Comparison of ENCODE assay signal across 19 cellular contexts in the genomic region with DNA sequence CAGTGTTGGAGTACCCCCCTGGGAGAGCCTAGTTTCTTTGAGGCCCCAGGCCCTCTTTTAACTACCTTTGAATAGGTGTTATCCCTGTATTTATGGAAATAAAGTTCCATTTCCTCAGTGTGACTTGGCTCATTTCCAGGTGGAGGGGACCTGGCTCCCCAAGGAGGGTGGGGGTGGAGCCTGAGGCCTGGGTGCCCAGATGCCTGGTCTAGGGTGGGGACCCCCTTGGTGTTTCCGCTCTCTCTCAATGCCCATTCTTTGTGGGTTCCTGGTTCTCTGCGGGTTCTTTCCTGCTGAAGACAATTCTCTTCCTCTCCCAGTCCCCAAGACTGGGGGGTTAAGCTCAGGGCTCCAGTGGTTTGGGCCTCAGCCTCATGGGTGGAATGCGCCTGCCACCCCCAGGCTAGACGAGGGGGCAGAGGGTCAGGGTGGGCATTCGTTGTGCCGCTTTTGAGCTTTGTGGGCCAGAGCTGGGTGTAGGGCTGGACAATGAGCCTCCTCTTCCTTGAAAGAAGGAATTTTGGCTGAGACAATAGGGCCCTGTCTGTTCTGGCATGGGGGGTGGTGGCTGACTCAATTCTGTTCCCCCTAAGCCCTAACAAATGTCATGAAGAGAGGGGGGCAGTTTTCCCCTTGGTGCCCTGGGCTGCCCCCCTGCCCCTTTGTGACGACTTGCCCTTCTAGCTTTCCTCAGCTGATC. TPM values are rescaled to one million over a fixed set of nuclear protein-coding genes. Genes with fewer than 3 reads are reported as not detected.
DNase-seq lines count a peak whose midpoint lies in the region; ATAC-seq and TF ChIP-seq lines count a peak whose summit lies in the region.
"Had no signal": no experiment of that assay in that cellular context is flagged by ENCODE, and none has a peak within 500 bp of the region (broad histone marks: within the 10 kb centered on the region; RNA-seq: fewer than 3 reads in every experiment).

No MANE protein-coding gene starts in this region.

- POLR2A ChIA-PET in MCF 10A (lab: Yijun Ruan, JAX), result no interaction called here

- BruUV-seq in MCF 10A (replicated peaks; lab: Mats Ljungman, UMichigan), result no TSS peak

- H3K36me3 Mint-ChIP-seq in MCF 10A (ENCODE audit: insufficient read depth, unreplicated experiment) (peaks cover 30% of the 10 kb centered on the region), neural progenitor cell (peaks cover 31% of the 10 kb centered on the region)

- DNase-seq in breast epithelium (ENCODE audit: low spot score in 2 of 2), result no peak
- no peak for DNase-seq in MCF 10A (ENCODE audit: unreplicated experiment)
- no peak for DNase-seq in heart left ventricle
- DNase-seq in neural progenitor cell (ENCODE audit: low spot score), result peak; percentile 43
- no peak for DNase-seq in vagina (ENCODE audit: extremely low spot score in 2 of 2)
- no peak for DNase-seq in activated CD4-positive, alpha-beta T cell treated with anti-CD3 and anti-CD28 coated beads, Interleukin-2, amount 50 U/mL, for 48 hours
- DNase-seq in activated CD8-positive, alpha-beta memory T cell treated with anti-CD3 and anti-CD28 coated beads for 24 hours, result no peak
- DNase-seq: 8988T; activated naive CD4-positive, alpha-beta T cell treated with anti-CD3 and anti-CD28 coated beads, Interleukin-2, amount 50 U/mL, for 16 hours; CD4-positive, CD25-positive, alpha-beta regulatory T cell; EL; mammary epithelial cell; NCI-H187; NCI-H510A; PC-3; T-cell; thyroid gland had no signal

- no peak overlapping the region for H3K27ac Mint-ChIP-seq in MCF 10A (ENCODE audit: low read depth, unreplicated experiment)
- peak overlapping the region; percentile 89 for H3K27ac Mint-ChIP-seq in neural progenitor cell
- H3K27ac Mint-ChIP-seq: T-cell had no signal

- peak overlapping the region; percentile 54 for H3K4me2 ChIP-seq in neural progenitor cell

- H4K20me1 ChIP-seq in neural progenitor cell (ENCODE audit: low read depth), result peaks cover 6% of the 10 kb centered on the region

- H3K9me3 ChIP-seq in breast epithelium (no peaks in the 10 kb centered on the region), heart left ventricle (no peaks in the 10 kb centered on the region), neural progenitor cell (ENCODE audit: low read depth) (no peaks in the 10 kb centered on the region), vagina (no peaks in the 10 kb centered on the region)
- H3K9me3 ChIP-seq: thyroid gland had no signal

- H2AFZ ChIP-seq in neural progenitor cell (replicated peaks), result no peak overlapping the region

- no peaks in the 10 kb centered on the region for H3K9me3 Mint-ChIP-seq in MCF 10A (ENCODE audit: unreplicated experiment)
- H3K9me3 Mint-ChIP-seq in neural progenitor cell, result no peaks in the 10 kb centered on the region
- H3K9me3 Mint-ChIP-seq: CD4-positive, CD25-positive, alpha-beta regulatory T cell; T-cell had no signal

- 84 to 93% (median 87%) methylated on average over 7 of the region's 7 CpGs for WGBS in heart left ventricle, 4 donors

- no peaks in the 10 kb centered on the region for H3K4me1 ChIP-seq in breast epithelium
- H3K4me1 ChIP-seq in heart left ventricle, result no peaks in the 10 kb centered on the region
- peaks cover 30% of the 10 kb centered on the region for H3K4me1 ChIP-seq in neural progenitor cell
- no peaks in the 10 kb centered on the region for H3K4me1 ChIP-seq in vagina
- H3K4me1 ChIP-seq: thyroid gland had no signal

- peak in 3 of 4 donors; percentile 29 to 59 (median 40) for ATAC-seq in heart left ventricle
- ATAC-seq in HG02938 (IDR thresholded peaks at IDR 0.05; ENCODE audit: unreplicated experiment), result no peak
- ATAC-seq: PC-3, T-cell had no signal

- H3K27ac ChIP-seq in breast epithelium (peak overlapping the region; percentile 2 to 61), heart left ventricle (peak overlapping the region in 11 of 12 donors; percentile 12 to 81 (median 60)), neural progenitor cell (peak overlapping the region; percentile 85), vagina (peak overlapping the region; percentile 0)
- H3K27ac ChIP-seq: epithelial cell of prostate had no signal

- no peak overlapping the region for H3K9ac ChIP-seq in neural progenitor cell

- peaks cover 46% of the 10 kb centered on the region for H3F3A ChIP-seq in neural progenitor cell (ENCODE audit: low read depth)

- H3K4me1 Mint-ChIP-seq in MCF 10A (ENCODE audit: insufficient read depth, unreplicated experiment), result no peaks in the 10 kb centered on the region
- peaks cover 9% of the 10 kb centered on the region for H3K4me1 Mint-ChIP-seq in neural progenitor cell
- H3K4me1 Mint-ChIP-seq: T-cell had no signal

- H3K79me2 ChIP-seq in neural progenitor cell (ENCODE audit: low read depth), result no peaks in the 10 kb centered on the region

- no peaks in the 10 kb centered on the region for H3K27me3 Mint-ChIP-seq in MCF 10A (ENCODE audit: insufficient read depth, unreplicated experiment)
- peaks cover 2% of the 10 kb centered on the region for H3K27me3 Mint-ChIP-seq in neural progenitor cell (ENCODE audit: insufficient read depth, low read depth)
- H3K27me3 Mint-ChIP-seq: CD4-positive, CD25-positive, alpha-beta regulatory T cell; T-cell had no signal

- TF ChIP-seq POLR2A in breast epithelium (IDR thresholded peaks at IDR 0.05) (no peak), heart left ventricle (IDR thresholded peaks at IDR 0.05) (no peak), vagina (IDR thresholded peaks at IDR 0.05) (no peak)

- H3K27me3 ChIP-seq in breast epithelium (no peaks in the 10 kb centered on the region), heart left ventricle (no peaks in the 10 kb centered on the region), neural progenitor cell (no peaks in the 10 kb centered on the region), vagina (no peaks in the 10 kb centered on the region)
- H3K27me3 ChIP-seq: thyroid gland had no signal

- CTCF ChIA-PET in MCF 10A (lab: Yijun Ruan, JAX), result interaction anchor here (0.5 to 1.3 kb wide), 3 partner anchors 45 to 116 kb away, joined by 3 to 4 read pairs (median 3); no protein-coding TSS in a partner anchor

- H3K4me3 Mint-ChIP-seq in MCF 10A (ENCODE audit: unreplicated experiment) (no peak overlapping the region), neural progenitor cell (no peak overlapping the region)
- H3K4me3 Mint-ChIP-seq: CD4-positive, CD25-positive, alpha-beta regulatory T cell; T-cell had no signal

- intact Hi-C loops in breast epithelium (cut with DNase I; ENCODE audit: low total_unique reads) (no loop called here), MCF 10A (cut with micrococcal nuclease) (no loop called here), heart left ventricle (cut with DNase I) (no loop called here), vagina (cut with DNase I) (no loop called here)

- H3K4me3 ChIP-seq in breast epithelium (no peak overlapping the region), heart left ventricle (no peak overlapping the region), neural progenitor cell (peak overlapping the region; percentile 8), vagina (no peak overlapping the region)
- H3K4me3 ChIP-seq: thyroid gland had no signal

- H3K36me3 ChIP-seq in breast epithelium, result no peaks in the 10 kb centered on the region
- peaks cover 0 to 85% (median 53%) of the 10 kb centered on the region in 9 donors for H3K36me3 ChIP-seq in heart left ventricle
- H3K36me3 ChIP-seq in neural progenitor cell, result no peaks in the 10 kb centered on the region
- peaks cover 0 to 54% of the 10 kb centered on the region in 2 donors for H3K36me3 ChIP-seq in vagina

- no peak for TF ChIP-seq CTCF in breast epithelium (IDR thresholded peaks at IDR 0.05)
- no peak for TF ChIP-seq CTCF in MCF 10A (IDR thresholded peaks at IDR 0.05; ENCODE audit: unreplicated experiment)
- TF ChIP-seq CTCF in heart left ventricle (IDR thresholded peaks at IDR 0.05), result peak in 1 of 12 donors; percentile 8
- no peak for TF ChIP-seq CTCF in neural progenitor cell (IDR thresholded peaks at IDR 0.05)
- TF ChIP-seq CTCF in vagina (IDR thresholded peaks at IDR 0.05), result no peak

RNA-seq across cellular contexts. Expression of gene EGFL8, which starts 0.7 kb away (rescaled TPM):
- total RNA-seq in breast epithelium (10 to 100 TPM; 10.2 to 19.6 (median 11.8) TPM), MCF 10A (2022) (3.1 and 6.7 TPM in 2 replicates), heart left ventricle (10 to 100 TPM in 2 of 9 donors, 1 to 10 TPM in 7; 2.4 to 11.2 (median 6.1) TPM), neural progenitor cell (ENCODE audit: low replicate concordance) (3.8 and 16.1 TPM in 2 replicates), vagina (13.3 TPM)
- polyA plus RNA-seq in heart left ventricle, result 1 to 10 TPM; 4.3 to 8.1 TPM

RNA-seq across cellular contexts. Expression of gene PPT2, which starts 9.8 kb away (rescaled TPM):
- total RNA-seq in breast epithelium (10 to 100 TPM; 18.4 to 59.6 (median 28.5) TPM), MCF 10A (2022) (3.7 and 5.4 TPM in 2 replicates), heart left ventricle (10 to 100 TPM; 17.1 to 34.0 (median 22.7) TPM), neural progenitor cell (ENCODE audit: low replicate concordance) (18.6 and 38.2 TPM in 2 replicates), vagina (31.9 TPM)
- polyA plus RNA-seq in heart left ventricle, result 10 to 100 TPM; 13.1 to 21.6 TPM

RNA-seq across cellular contexts. Expression of gene PRRT1, which starts 12.0 kb away (rescaled TPM):
- total RNA-seq in breast epithelium (1 to 10 TPM in 2 of 3 donors, under 1 TPM in 1; 0.48 to 2.8 (median 1.3) TPM), MCF 10A (2022) (0.17 and 0.19 TPM in 2 replicates), heart left ventricle (1 to 10 TPM in 1 of 9 donors, under 1 TPM in 8; 0.28 to 1.1 (median 0.61) TPM), neural progenitor cell (ENCODE audit: low replicate concordance) (0.40 TPM in 1 of 2 replicates, not detected in the other), vagina (8.8 TPM)
- polyA plus RNA-seq in heart left ventricle, result under 1 TPM; 0.82 to 0.95 TPM
- total RNA-seq: PC-3 had no signal

RNA-seq across cellular contexts. Expression of gene AGPAT1, which starts 12.2 kb away (rescaled TPM):
- total RNA-seq in breast epithelium, result 10 to 100 TPM; 25.8 to 33.8 (median 30.6) TPM
- total RNA-seq in MCF 10A (2022), result 37.8 and 43.4 TPM in 2 replicates
- 10 to 100 TPM; 45.5 to 61.7 (median 51.0) TPM for total RNA-seq in heart left ventricle
- 10 to 100 TPM; 43.5 to 79.1 TPM for polyA plus RNA-seq in heart left ventricle
- 46.9 and 105 TPM in 2 replicates for total RNA-seq in neural progenitor cell (ENCODE audit: low replicate concordance)
- total RNA-seq in vagina, result 35.1 TPM

RNA-seq across cellular contexts. Expression of gene RNF5, which starts 14.5 kb away (rescaled TPM):
- total RNA-seq in breast epithelium (10 to 100 TPM; 56.3 to 78.0 (median 70.5) TPM), MCF 10A (2022) (28.1 and 29.6 TPM in 2 replicates), heart left ventricle (100 to 1,000 TPM in 2 of 9 donors, 10 to 100 TPM in 7; 62.7 to 136 (median 84.5) TPM), neural progenitor cell (ENCODE audit: low replicate concordance) (129 and 169 TPM in 2 replicates), vagina (48.4 TPM)
- 100 to 1,000 TPM in 1 of 2 donors, 10 to 100 TPM in 1; 95.1 to 132 TPM for polyA plus RNA-seq in heart left ventricle

Comparison
In these comparisons a context has a peak if more than half of its experiments do, and no peak if none do; other contexts are left out.
1. H3K27ac ChIP-seq: peak in every context shown above with its lines; median percentile 85 in neural progenitor cell; 60 in heart left ventricle; 32 in breast epithelium; 0 in vagina.